In the genomic region with DNA sequence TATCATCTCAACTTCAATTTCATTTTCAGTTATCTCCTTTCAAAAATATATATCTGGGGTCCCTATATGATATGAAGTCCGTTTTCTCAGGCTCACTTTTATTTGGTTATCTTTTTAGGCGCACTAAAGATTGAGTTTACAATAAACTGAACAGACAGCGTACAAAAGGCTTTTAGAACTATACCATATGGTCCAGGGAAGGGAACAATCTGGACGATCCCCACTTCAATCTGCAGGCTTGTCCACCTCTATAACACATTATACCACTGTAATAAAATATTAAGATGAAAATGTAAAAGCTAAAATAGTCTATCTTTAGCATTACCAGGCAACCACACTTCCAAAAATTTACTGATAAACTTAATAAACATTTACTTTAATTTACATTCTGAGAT, we compare ENCODE assay signal across 26 cellular contexts.
DNase-seq lines count a peak whose midpoint lies in the region; ATAC-seq, FAIRE-seq and TF ChIP-seq lines count a peak whose summit lies in the region.
"Had no signal": no experiment of that assay in that cellular context is flagged by ENCODE, and none has a peak within 500 bp of the region (broad histone marks: within the 10 kb centered on the region; RNA-seq: fewer than 3 reads in every experiment).

No MANE protein-coding gene starts in this region.

- no peak for FAIRE-seq in K562 (lab: Jason Lieb, UNC)
- FAIRE-seq: colon, G401.6, urothelium cell line had no signal

- H3K27me3 ChIP-seq in K562 (ENCODE audit: control insufficient read depth in 2 of 2, insufficient read depth in 2 of 2, low read length in 2 of 2) (no peaks in the 10 kb centered on the region), ascending aorta (no peaks in the 10 kb centered on the region)
- H3K27me3 ChIP-seq: body of pancreas, gastroesophageal sphincter had no signal

- H4K20me1 ChIP-seq in K562 (replicated peaks; ENCODE audit: control insufficient read depth, insufficient read depth, low read length): no peaks in the 10 kb centered on the region

- no peaks in the 10 kb centered on the region for H3K9me1 ChIP-seq in K562 (ENCODE audit: control insufficient read depth, insufficient read depth, low read length)

- CTCF ChIA-PET in K562 (lab: Yijun Ruan, JAX; ENCODE audit: low intra/inter-chr PET ratio): no interaction called here

- ATAC-seq in stimulated activated naive CD8-positive, alpha-beta T cell treated with anti-CD3 and anti-CD28 coated beads, Interleukin-15, Interleukin-2, amounts not matched to agents 100 U/mL and 50 U/mL, for 24 hours: no peak
- peak; percentile 59 for ATAC-seq in K562
- ATAC-seq: activated T-cell treated with anti-CD3 and anti-CD28 coated beads, Interleukin-2, amount 50 U/mL, for 4 hours; gastroesophageal sphincter; psoas muscle had no signal

- peaks cover 67% of the 10 kb centered on the region for H3K4me1 Mint-ChIP-seq in stimulated activated naive CD8-positive, alpha-beta T cell treated with anti-CD3 and anti-CD28 coated beads, Interleukin-15, Interleukin-2, amounts not matched to agents 100 ng/mL and 50 ng/mL, for 24 hours (ENCODE audit: low read depth)

- no peak for TF ChIP-seq EP300 in K562 (IDR thresholded peaks at IDR 0.05; ENCODE audit: low read length)

- H3K27me3 Mint-ChIP-seq in stimulated activated naive CD8-positive, alpha-beta T cell treated with anti-CD3 and anti-CD28 coated beads, Interleukin-15, Interleukin-2, amounts not matched to agents 100 ng/mL and 50 ng/mL, for 24 hours: no peaks in the 10 kb centered on the region
- H3K27me3 Mint-ChIP-seq: activated B cell treated with CpG ODN at 0.5 μM for 24 hours; activated CD4-positive, alpha-beta memory T cell treated with anti-CD3 and anti-CD28 coated beads for 36 hours; activated naive CD8-positive, alpha-beta T cell treated with anti-CD3 and anti-CD28 coated beads, Interleukin-2, amount 10 ng/mL, durations not matched to agents 7 days and 5 days; CD4-positive, CD25-positive, alpha-beta regulatory T cell had no signal

- intact Hi-C loops in K562 (cut with micrococcal nuclease) (loop anchor here (2.0 to 5.0 kb wide), 4 partner anchors 78 to 292 kb away; a partner anchor contains a TSS), ascending aorta (cut with DNase I) (no loop called here)

- TF ChIP-seq CTCF in K562 (IDR thresholded peaks at IDR 0.05 in 2 of 3, conservative IDR thresholded peaks at IDR 0.05 in 1 of 3; ENCODE audit: insufficient read depth in 2 of 3, low read depth in 1 of 3, low read length in 3 of 3) (no peak), ascending aorta (IDR thresholded peaks at IDR 0.05) (no peak)

- H3K9me3 Mint-ChIP-seq in stimulated activated naive CD8-positive, alpha-beta T cell treated with anti-CD3 and anti-CD28 coated beads, Interleukin-15, Interleukin-2, amounts not matched to agents 100 ng/mL and 50 ng/mL, for 24 hours: no peaks in the 10 kb centered on the region
- H3K9me3 Mint-ChIP-seq: activated B cell treated with CpG ODN at 0.5 μM for 24 hours; activated CD4-positive, alpha-beta memory T cell treated with anti-CD3 and anti-CD28 coated beads for 36 hours; activated T-cell treated with anti-CD3 and anti-CD28 coated beads, Interleukin-2, amount 50 U/mL, for 4 hours; HFFc6 had no signal

- POLR2A ChIA-PET in K562 (lab: Yijun Ruan, JAX): interaction anchor here (0.6 to 1.1 kb wide), 2 partner anchors 10 to 13 kb away, joined by 3 to 5 read pairs; no protein-coding TSS in a partner anchor

- H3K79me2 ChIP-seq in K562 (ENCODE audit: control insufficient read depth, insufficient read depth, low read length): no peaks in the 10 kb centered on the region

- peak overlapping the region; percentile 75 for H3K27ac ChIP-seq in K562 (ENCODE audit: extremely low read depth, low read depth, low read length)
- no peak overlapping the region for H3K27ac ChIP-seq in ascending aorta
- H3K27ac ChIP-seq: body of pancreas, gastroesophageal sphincter, KMS-11, psoas muscle, RWPE1 had no signal

- BruUV-seq in K562 (replicated peaks; lab: Mats Ljungman, UMichigan): no TSS peak

- TF ChIP-seq RAD21 in K562 (CRISPR knock-in tag; conservative IDR thresholded peaks at IDR 0.05 in 1 of 2, IDR thresholded peaks at IDR 0.05 in 1 of 2): no peak

- no peaks in the 10 kb centered on the region for H3K9me3 ChIP-seq in K562 (replicated peaks; ENCODE audit: control insufficient read depth, insufficient read depth, low read depth, low read length)
- H3K9me3 ChIP-seq in ascending aorta: no peaks in the 10 kb centered on the region
- H3K9me3 ChIP-seq: body of pancreas, gastroesophageal sphincter, psoas muscle, SK-N-SH had no signal

- H3K36me3 Mint-ChIP-seq in stimulated activated naive CD8-positive, alpha-beta T cell treated with anti-CD3 and anti-CD28 coated beads, Interleukin-15, Interleukin-2, amounts not matched to agents 100 ng/mL and 50 ng/mL, for 24 hours (ENCODE audit: low read depth): peaks cover 33% of the 10 kb centered on the region
- H3K36me3 Mint-ChIP-seq: CD4-positive, CD25-positive, alpha-beta regulatory T cell had no signal

- TF ChIP-seq POLR2A in K562 (conservative IDR thresholded peaks at IDR 0.05): no peak

- no peak overlapping the region for H3K4me3 Mint-ChIP-seq in stimulated activated naive CD8-positive, alpha-beta T cell treated with anti-CD3 and anti-CD28 coated beads, Interleukin-15, Interleukin-2, amounts not matched to agents 100 ng/mL and 50 ng/mL, for 24 hours
- H3K4me3 Mint-ChIP-seq: activated B cell treated with CpG ODN at 0.5 μM for 24 hours; activated CD4-positive, alpha-beta memory T cell treated with anti-CD3 and anti-CD28 coated beads for 36 hours; activated naive CD8-positive, alpha-beta T cell treated with anti-CD3 and anti-CD28 coated beads, Interleukin-2, amount 10 ng/mL, durations not matched to agents 7 days and 5 days; activated T-cell treated with anti-CD3 and anti-CD28 coated beads, Interleukin-2, amount 50 U/mL, for 4 hours; CD4-positive, CD25-positive, alpha-beta regulatory T cell; HFFc6 had no signal

- no peak for DNase-seq in stimulated activated naive CD8-positive, alpha-beta T cell treated with anti-CD3 and anti-CD28 coated beads, Interleukin-15, Interleukin-2, amounts not matched to agents 100 U/mL and 50 U/mL, for 24 hours
- DNase-seq in NCI-H524 treated with DMSO at 0.1 percent for 48 hours (lab: John Stamatoyannopoulos, UW) (peak; percentile 57), K562 (ENCODE audit: extremely low read depth in 1 of 4, low spot score in 3 of 4) (no peak), NCI-H1105 treated with DMSO at 0.1 percent for 48 hours (lab: John Stamatoyannopoulos, UW) (no peak), ascending aorta (ENCODE audit: low spot score in 2 of 2) (no peak), NCI-H2081 treated with DMSO at 0.1 percent for 48 hours (lab: John Stamatoyannopoulos, UW) (no peak)
- no peak for DNase-seq in effector CD8-positive, alpha-beta T cell (lab: John Stamatoyannopoulos, UW)
- DNase-seq: activated B cell treated with CpG ODN at 0.5 μM for 24 hours; activated CD4-positive, alpha-beta memory T cell treated with anti-CD3 and anti-CD28 coated beads for 36 hours; activated naive CD8-positive, alpha-beta T cell treated with anti-CD3 and anti-CD28 coated beads, Interleukin-2, amount 10 ng/mL, durations not matched to agents 7 days and 5 days; activated T-cell treated with anti-CD3 and anti-CD28 coated beads, Interleukin-2, amount 50 U/mL, for 4 hours; body of pancreas; CD4-positive, CD25-positive, alpha-beta regulatory T cell; DMS153; HFFc6; NCI-H2029 treated with DMSO at 0.1 percent for 48 hours; psoas muscle; SK-N-SH had no signal

- H3K36me3 ChIP-seq in K562 (ENCODE audit: control insufficient read depth, insufficient read depth, low read length) (no peaks in the 10 kb centered on the region), ascending aorta (no peaks in the 10 kb centered on the region)
- H3K36me3 ChIP-seq: gastroesophageal sphincter had no signal

- in situ Hi-C loops in K562 (cut with MboI): no loop called here

- H3K4me1 ChIP-seq in K562 (replicated peaks in 1 of 2; ENCODE audit: control insufficient read depth in 2 of 2, insufficient read depth in 2 of 2, low read length in 2 of 2): peaks cover 1 to 38% of the 10 kb centered on the region in 2 experiments; a peak in 4 of 5 replicates
- H3K4me1 ChIP-seq in ascending aorta: peaks cover 0 to 4% of the 10 kb centered on the region in 2 donors
- H3K4me1 ChIP-seq: gastroesophageal sphincter, psoas muscle had no signal

- peak overlapping the region in 1 of 2 experiments; percentile 59; a peak in 2 of 4 replicates for H3K9ac ChIP-seq in K562 (ENCODE audit: insufficient read depth in 1 of 2, low read depth in 2 of 2, low read length in 2 of 2)
- H3K9ac ChIP-seq: KMS-11, SK-N-SH had no signal

- no peak overlapping the region for H3K4me3 ChIP-seq in K562
- H3K4me3 ChIP-seq in ascending aorta: no peak overlapping the region
- H3K4me3 ChIP-seq: body of pancreas, gastroesophageal sphincter, lung, psoas muscle had no signal

- WGBS in K562 (ENCODE audit: insufficient coverage, low coverage, missing lambda C conversion rate): 20% methylated on average over 4 of the region's 4 CpGs

- peak overlapping the region; percentile 40; the same call in 1 of the 2 replicates for H3K4me2 ChIP-seq in K562 (ENCODE audit: insufficient read depth, low read length)
- H3K4me2 ChIP-seq: KMS-11, SK-N-SH had no signal

- peak overlapping the region; percentile 77 for H2AFZ ChIP-seq in K562 (ENCODE audit: low read depth, low read length)

- H3K27ac Mint-ChIP-seq in stimulated activated naive CD8-positive, alpha-beta T cell treated with anti-CD3 and anti-CD28 coated beads, Interleukin-15, Interleukin-2, amounts not matched to agents 100 ng/mL and 50 ng/mL, for 24 hours: peak overlapping the region; percentile 76
- H3K27ac Mint-ChIP-seq: activated B cell treated with CpG ODN at 0.5 μM for 24 hours; activated CD4-positive, alpha-beta memory T cell treated with anti-CD3 and anti-CD28 coated beads for 36 hours; activated naive CD8-positive, alpha-beta T cell treated with anti-CD3 and anti-CD28 coated beads, Interleukin-2, amount 10 ng/mL, durations not matched to agents 7 days and 5 days; CD4-positive, CD25-positive, alpha-beta regulatory T cell; HFFc6 had no signal

TF ChIP-seq in K562, 482 proteins besides CTCF, POLR2A, EP300 and RAD21 (continues in another document):
- TF ChIP-seq, protein P1, sequence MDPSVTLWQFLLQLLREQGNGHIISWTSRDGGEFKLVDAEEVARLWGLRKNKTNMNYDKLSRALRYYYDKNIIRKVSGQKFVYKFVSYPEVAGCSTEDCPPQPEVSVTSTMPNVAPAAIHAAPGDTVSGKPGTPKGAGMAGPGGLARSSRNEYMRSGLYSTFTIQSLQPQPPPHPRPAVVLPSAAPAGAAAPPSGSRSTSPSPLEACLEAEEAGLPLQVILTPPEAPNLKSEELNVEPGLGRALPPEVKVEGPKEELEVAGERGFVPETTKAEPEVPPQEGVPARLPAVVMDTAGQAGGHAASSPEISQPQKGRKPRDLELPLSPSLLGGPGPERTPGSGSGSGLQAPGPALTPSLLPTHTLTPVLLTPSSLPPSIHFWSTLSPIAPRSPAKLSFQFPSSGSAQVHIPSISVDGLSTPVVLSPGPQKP (CRISPR knock-in tag; IDR thresholded peaks at IDR 0.05): no peak
